ENCODE assay signal across 8 cellular contexts in genomic region chr4:87848622-87849351, GRCh38. TPM values are rescaled to one million over a fixed set of nuclear protein-coding genes. Genes with fewer than 3 reads are reported as not detected.
A peak's percentile ranks its signal among the peaks of the same experiment; 100 is the strongest.
DNase-seq lines count a peak whose midpoint lies in the region; ATAC-seq and TF ChIP-seq lines count a peak whose summit lies in the region.

No MANE protein-coding gene starts in this region.

- TF ChIP-seq CTCF in Caco-2 (IDR thresholded peaks at IDR 0.05; ENCODE audit: insufficient read depth in 1 of 2, low read depth in 1 of 2, low read length in 1 of 2, severe bottlenecking in 1 of 2, unreplicated experiment in 1 of 2): peak; percentile 49 to 72
- peak; percentile 48 to 77 (median 67) for TF ChIP-seq CTCF in heart right ventricle (IDR thresholded peaks at IDR 0.05)

- no TSS peak for BruUV-seq in Caco-2 (replicated peaks; lab: Mats Ljungman, UMichigan)

- H3K4me3 Mint-ChIP-seq in Caco-2 (ENCODE audit: unreplicated experiment): no peak overlapping the region
- peak overlapping the region; percentile 48 for H3K4me3 Mint-ChIP-seq in activated naive CD8-positive, alpha-beta T cell treated with anti-CD3 and anti-CD28 coated beads, Interleukin-2, amount 10 ng/mL, durations not matched to agents 7 days and 5 days

- peak overlapping the region in 2 of 10 donors; percentile 46 to 83 for H3K27ac ChIP-seq in heart right ventricle

- POLR2A ChIA-PET in Caco-2 (lab: Charles Lee): no interaction called here
- POLR2A ChIA-PET in activated naive CD8-positive, alpha-beta T cell treated with anti-CD3 and anti-CD28 coated beads, Interleukin-2, amount 10 ng/mL, durations not matched to agents 7 days and 5 days (lab: Charles Lee): no interaction called here

- CTCF ChIA-PET in Caco-2 (lab: Charles Lee): interaction anchor here (0.6 to 2.1 kb wide), 9 partner anchors 9 to 665 kb away, joined by 3 to 11 read pairs (median 5); no protein-coding TSS in a partner anchor

- peaks cover 12% of the 10 kb centered on the region for H3K4me1 ChIP-seq in Caco-2
- peaks cover 0 to 55% (median 8%) of the 10 kb centered on the region in 9 donors for H3K4me1 ChIP-seq in heart right ventricle

- H3K27me3 Mint-ChIP-seq in Caco-2 (ENCODE audit: insufficient read depth, unreplicated experiment): peaks cover 10% of the 10 kb centered on the region
- peaks cover 31% of the 10 kb centered on the region for H3K27me3 Mint-ChIP-seq in activated naive CD8-positive, alpha-beta T cell treated with anti-CD3 and anti-CD28 coated beads, Interleukin-2, amount 10 ng/mL, durations not matched to agents 7 days and 5 days

- intact Hi-C loops in Caco-2 (cut with micrococcal nuclease; ENCODE audit: unreplicated experiment): loop anchor here (1.0 to 5.0 kb wide), 5 partner anchors 169 to 669 kb away; no protein-coding TSS in a partner anchor
- intact Hi-C loops in heart right ventricle (cut with DNase I): loop anchor here in 9 of 10 donors (1.0 to 10.0 kb wide), 12 partner anchors 169 to 574 kb away; no protein-coding TSS in a partner anchor

- H3K27ac Mint-ChIP-seq in Caco-2 (ENCODE audit: unreplicated experiment): no peak overlapping the region
- no peak overlapping the region for H3K27ac Mint-ChIP-seq in activated naive CD8-positive, alpha-beta T cell treated with anti-CD3 and anti-CD28 coated beads, Interleukin-2, amount 10 ng/mL, durations not matched to agents 7 days and 5 days

- H3K27me3 ChIP-seq in Caco-2 (replicated peaks; ENCODE audit: control insufficient read depth, insufficient read depth, low read length) (no peaks in the 10 kb centered on the region), heart right ventricle (no peaks in the 10 kb centered on the region)

- H3K9me3 Mint-ChIP-seq in Caco-2 (ENCODE audit: unreplicated experiment): no peaks in the 10 kb centered on the region
- no peaks in the 10 kb centered on the region for H3K9me3 Mint-ChIP-seq in activated naive CD8-positive, alpha-beta T cell treated with anti-CD3 and anti-CD28 coated beads, Interleukin-2, amount 10 ng/mL, durations not matched to agents 7 days and 5 days

- 13 to 15% methylated on average over 15 of the region's 15 CpGs for WGBS in heart right ventricle, 2 donors

- no peaks in the 10 kb centered on the region for H3K36me3 Mint-ChIP-seq in Caco-2 (ENCODE audit: insufficient read depth, unreplicated experiment)
- no peaks in the 10 kb centered on the region for H3K36me3 Mint-ChIP-seq in activated naive CD8-positive, alpha-beta T cell treated with anti-CD3 and anti-CD28 coated beads, Interleukin-2, amount 10 ng/mL, durations not matched to agents 7 days and 5 days

- DNase-seq in Caco-2: peak in 1 of 2 experiments; percentile 50
- DNase-seq in NOMO-1 treated with dmso at 0.1 percent for 144 hours (lab: John Stamatoyannopoulos, UW; ENCODE audit: unreplicated experiment): peak; percentile 50
- no peak for DNase-seq in activated naive CD8-positive, alpha-beta T cell treated with anti-CD3 and anti-CD28 coated beads, Interleukin-2, amount 10 ng/mL, durations not matched to agents 7 days and 5 days
- DNase-seq in heart right ventricle: peak in 1 of 2 donors; percentile 56
- peak; percentile 94 for DNase-seq in pons (ENCODE audit: low spot score)

- H3K4me3 ChIP-seq in Caco-2 (ENCODE audit: low read depth, low read length) (no peak overlapping the region), heart right ventricle (peak overlapping the region in 8 of 10 donors; percentile 4 to 41 (median 30))

- H3K4me1 Mint-ChIP-seq in Caco-2 (ENCODE audit: low read depth, unreplicated experiment): peaks cover 23% of the 10 kb centered on the region
- peaks cover 12% of the 10 kb centered on the region for H3K4me1 Mint-ChIP-seq in activated naive CD8-positive, alpha-beta T cell treated with anti-CD3 and anti-CD28 coated beads, Interleukin-2, amount 10 ng/mL, durations not matched to agents 7 days and 5 days

- ATAC-seq in GM19351 (IDR thresholded peaks at IDR 0.05; ENCODE audit: unreplicated experiment) (peak; percentile 93), HG03469 (IDR thresholded peaks at IDR 0.05; ENCODE audit: unreplicated experiment) (peak; percentile 85), heart right ventricle (peak; percentile 72 to 92 (median 82)), HG03439 (IDR thresholded peaks at IDR 0.05; ENCODE audit: unreplicated experiment) (no peak)
- ATAC-seq in activated naive CD8-positive, alpha-beta T cell treated with anti-CD3 and anti-CD28 coated beads, Interleukin-2, amount 10 ng/mL, durations not matched to agents 7 days and 5 days (ENCODE audit: low read depth): peak; percentile 95

- H3K36me3 ChIP-seq in Caco-2 (ENCODE audit: control insufficient read depth, insufficient read depth, low read length) (no peaks in the 10 kb centered on the region), heart right ventricle (no peaks in the 10 kb centered on the region)

- H3K9me3 ChIP-seq in Caco-2: no peaks in the 10 kb centered on the region
- no peaks in the 10 kb centered on the region for H3K9me3 ChIP-seq in heart right ventricle

RNA-seq across cellular contexts. Expression of gene MEPE, which starts 16.0 kb away (rescaled TPM):
- total RNA-seq in Caco-2 (2022): not detected in 2 replicates
- total RNA-seq in activated naive CD8-positive, alpha-beta T cell treated with anti-CD3 and anti-CD28 coated beads, Interleukin-2, amount 10 ng/mL, durations not matched to agents 7 days and 5 days: not detected
- not detected for total RNA-seq in heart right ventricle
- polyA plus RNA-seq in heart right ventricle: not detected

RNA-seq across cellular contexts. Expression of gene IBSP, which starts 49.4 kb away (rescaled TPM):
- total RNA-seq in Caco-2 (2022): not detected in 2 replicates
- total RNA-seq in activated naive CD8-positive, alpha-beta T cell treated with anti-CD3 and anti-CD28 coated beads, Interleukin-2, amount 10 ng/mL, durations not matched to agents 7 days and 5 days: not detected
- total RNA-seq in heart right ventricle: under 1 TPM in 1 of 10 donors, not detected in 9; 0.16 TPM
- polyA plus RNA-seq in heart right ventricle: not detected
